In the genomic region with DNA sequence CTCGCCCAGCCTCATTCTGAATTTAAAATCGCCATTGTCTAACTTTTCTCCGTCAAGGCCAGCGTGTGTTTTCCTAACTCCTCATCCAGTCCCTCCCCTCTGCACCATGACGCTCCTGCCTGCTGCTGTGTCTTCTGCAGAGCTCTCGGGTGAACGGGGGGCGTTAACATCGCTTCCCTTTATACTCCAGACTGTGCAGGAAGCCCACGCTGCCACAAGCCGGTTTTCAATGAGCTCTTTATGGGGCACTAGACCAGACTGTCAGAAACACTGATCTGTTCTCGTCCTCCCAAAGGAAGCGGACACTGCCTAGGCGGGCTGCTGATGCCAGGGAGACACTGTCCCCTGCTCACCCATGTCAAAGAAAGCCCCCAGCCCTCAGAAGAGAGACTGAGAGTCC, we compare ENCODE assay signal across 9 cellular contexts. TPM values are rescaled to one million over a fixed set of nuclear protein-coding genes. Genes with fewer than 3 reads are reported as not detected.
DNase-seq lines count a peak whose midpoint lies in the region; ATAC-seq and TF ChIP-seq lines count a peak whose summit lies in the region.
"Had no signal": no experiment of that assay in that cellular context is flagged by ENCODE, and none has a peak within 500 bp of the region (broad histone marks: within the 10 kb centered on the region; RNA-seq: fewer than 3 reads in every experiment).

No MANE protein-coding gene starts in this region.

- H3K4me3 ChIP-seq in GM12875 (ENCODE audit: low read depth, low read length): peak overlapping the region; percentile 44

- H3K36me3 Mint-ChIP-seq in WTC11: no peaks in the 10 kb centered on the region
- H3K36me3 Mint-ChIP-seq in natural killer cell treated with Interleukin-12 subunit alpha and Interleukin-12 subunit beta and Interleukin-15 and Interleukin-18, amount 100 ng/mL, for 72 hours: peaks cover 5% of the 10 kb centered on the region
- peaks cover 31% of the 10 kb centered on the region for H3K36me3 Mint-ChIP-seq in activated CD4-positive, alpha-beta T cell treated with anti-CD3 and anti-CD28 coated beads, Interleukin-2, amount 10 ng/mL, durations not matched to agents 24 days and 14 days (ENCODE audit: low read depth)

- POLR2A ChIA-PET in WTC11 (lab: Charles Lee): no interaction called here

- H3K4me1 Mint-ChIP-seq in WTC11: no peaks in the 10 kb centered on the region
- peaks cover 25 to 29% of the 10 kb centered on the region in 2 donors for H3K4me1 Mint-ChIP-seq in natural killer cell treated with Interleukin-12 subunit alpha and Interleukin-12 subunit beta and Interleukin-15 and Interleukin-18, amount 100 ng/mL, for 72 hours (ENCODE audit: low read depth in 2 of 2)
- H3K4me1 Mint-ChIP-seq in activated CD4-positive, alpha-beta T cell treated with anti-CD3 and anti-CD28 coated beads, Interleukin-2, amount 10 ng/mL, durations not matched to agents 24 days and 14 days: peaks cover 7% of the 10 kb centered on the region

- TF ChIP-seq CTCF in GM12875 (IDR thresholded peaks at IDR 0.05; ENCODE audit: borderline replicate concordance, insufficient read depth, low read depth, low read length): no peak
- TF ChIP-seq CTCF in WTC11 (IDR thresholded peaks at IDR 0.05): no peak

- CTCF ChIA-PET in WTC11 (lab: Charles Lee): interaction anchor here (1.4 kb wide), 1 partner anchor 42 kb away, joined by 4 read pairs; no protein-coding TSS in a partner anchor

- H3K4me3 Mint-ChIP-seq in WTC11: no peak overlapping the region
- no peak overlapping the region for H3K4me3 Mint-ChIP-seq in natural killer cell treated with Interleukin-12 subunit alpha and Interleukin-12 subunit beta and Interleukin-15 and Interleukin-18, amount 100 ng/mL, for 72 hours
- no peak overlapping the region for H3K4me3 Mint-ChIP-seq in activated CD4-positive, alpha-beta T cell treated with anti-CD3 and anti-CD28 coated beads, Interleukin-2, amount 10 ng/mL, durations not matched to agents 24 days and 14 days

- ATAC-seq in HG03159 (IDR thresholded peaks at IDR 0.05; ENCODE audit: unreplicated experiment): peak; percentile 15
- no peak for ATAC-seq in WTC11
- ATAC-seq in natural killer cell treated with Interleukin-12 subunit alpha and Interleukin-12 subunit beta and Interleukin-15 and Interleukin-18, amount 100 ng/mL, for 72 hours: no peak
- no peak for ATAC-seq in GM18517 (IDR thresholded peaks at IDR 0.05; ENCODE audit: unreplicated experiment)

- H3K9me3 Mint-ChIP-seq in WTC11: no peaks in the 10 kb centered on the region
- H3K9me3 Mint-ChIP-seq in natural killer cell treated with Interleukin-12 subunit alpha and Interleukin-12 subunit beta and Interleukin-15 and Interleukin-18, amount 100 ng/mL, for 72 hours: no peaks in the 10 kb centered on the region
- H3K9me3 Mint-ChIP-seq in activated CD4-positive, alpha-beta T cell treated with anti-CD3 and anti-CD28 coated beads, Interleukin-2, amount 10 ng/mL, durations not matched to agents 24 days and 14 days: no peaks in the 10 kb centered on the region

- H3K27me3 Mint-ChIP-seq in WTC11 (ENCODE audit: low read depth): no peaks in the 10 kb centered on the region
- no peaks in the 10 kb centered on the region for H3K27me3 Mint-ChIP-seq in natural killer cell treated with Interleukin-12 subunit alpha and Interleukin-12 subunit beta and Interleukin-15 and Interleukin-18, amount 100 ng/mL, for 72 hours
- H3K27me3 Mint-ChIP-seq in activated CD4-positive, alpha-beta T cell treated with anti-CD3 and anti-CD28 coated beads, Interleukin-2, amount 10 ng/mL, durations not matched to agents 24 days and 14 days: no peaks in the 10 kb centered on the region

- intact Hi-C loops in activated CD4-positive, alpha-beta T cell treated with anti-CD3 and anti-CD28 coated beads, Interleukin-2, amount 10 ng/mL, durations not matched to agents 24 days and 14 days (cut with micrococcal nuclease): no loop called here

- peak overlapping the region; percentile 86; the same call in 1 of the 2 replicates for H3K27ac Mint-ChIP-seq in WTC11
- H3K27ac Mint-ChIP-seq in natural killer cell treated with Interleukin-12 subunit alpha and Interleukin-12 subunit beta and Interleukin-15 and Interleukin-18, amount 100 ng/mL, for 72 hours: peak overlapping the region; percentile 27 to 81
- no peak overlapping the region for H3K27ac Mint-ChIP-seq in activated CD4-positive, alpha-beta T cell treated with anti-CD3 and anti-CD28 coated beads, Interleukin-2, amount 10 ng/mL, durations not matched to agents 24 days and 14 days

- no peak for DNase-seq in WTC11 (ENCODE audit: low spot score)
- DNase-seq in natural killer cell treated with Interleukin-12 subunit alpha and Interleukin-12 subunit beta and Interleukin-15 and Interleukin-18, amount 100 ng/mL, for 72 hours (ENCODE audit: low spot score): no peak
- no peak for DNase-seq in T1000 (lab: John Stamatoyannopoulos, UW)
- DNase-seq in activated CD4-positive, alpha-beta T cell treated with anti-CD3 and anti-CD28 coated beads, Interleukin-2, amount 10 ng/mL, durations not matched to agents 24 days and 14 days: no peak
- DNase-seq in RPMI8226: no peak
- DNase-seq: stimulated activated CD4-positive, alpha-beta T cell treated with anti-CD3 and anti-CD28 coated beads, Interleukin-12 subunit alpha, Interleukin-12 subunit beta, amount 100 ng/mL, for 4 hours had no signal

TF ChIP-seq in WTC11, 78 proteins besides CTCF, POLR2A, EP300 and RAD21:
- TF ChIP-seq JAZF1 (CRISPR knock-in tag; IDR thresholded peaks at IDR 0.05): no peak

RNA-seq across cellular contexts. Expression of a gene that starts 13.3 kb away (rescaled TPM):
- total RNA-seq in WTC11 (2021): 0.17 to 0.57 TPM in 2 of 3 replicates, not detected in the other
- under 1 TPM in 1 of 2 donors, not detected in 1; 0.78 TPM for total RNA-seq in natural killer cell treated with Interleukin-12 subunit alpha and Interleukin-12 subunit beta and Interleukin-15 and Interleukin-18, amount 100 ng/mL, for 72 hours
- total RNA-seq in activated CD4-positive, alpha-beta T cell treated with anti-CD3 and anti-CD28 coated beads, Interleukin-2, amount 10 ng/mL, durations not matched to agents 24 days and 14 days: not detected in 2 replicates

RNA-seq across cellular contexts. Expression of a gene that starts 20.5 kb away (rescaled TPM):
- total RNA-seq in WTC11 (2021): 28.6 to 33.0 TPM (median 31.5 TPM) in 3 replicates
- total RNA-seq in natural killer cell treated with Interleukin-12 subunit alpha and Interleukin-12 subunit beta and Interleukin-15 and Interleukin-18, amount 100 ng/mL, for 72 hours: 100 to 1,000 TPM; 156 to 234 TPM
- 45.4 and 54.5 TPM in 2 replicates for total RNA-seq in activated CD4-positive, alpha-beta T cell treated with anti-CD3 and anti-CD28 coated beads, Interleukin-2, amount 10 ng/mL, durations not matched to agents 24 days and 14 days

RNA-seq across cellular contexts. Expression of a gene that starts 27.7 kb away (rescaled TPM):
- 57.1 to 68.9 TPM (median 59.6 TPM) in 3 replicates for total RNA-seq in WTC11 (2021)
- 10 to 100 TPM; 46.7 to 66.9 TPM for total RNA-seq in natural killer cell treated with Interleukin-12 subunit alpha and Interleukin-12 subunit beta and Interleukin-15 and Interleukin-18, amount 100 ng/mL, for 72 hours
- total RNA-seq in activated CD4-positive, alpha-beta T cell treated with anti-CD3 and anti-CD28 coated beads, Interleukin-2, amount 10 ng/mL, durations not matched to agents 24 days and 14 days: 43.8 and 44.0 TPM in 2 replicates

RNA-seq across cellular contexts. Expression of a gene that starts 56.8 kb away (rescaled TPM):
- total RNA-seq in WTC11 (2021): 3.6 to 5.3 TPM (median 5.1 TPM) in 3 replicates
- 1 to 10 TPM; 1.0 to 2.9 TPM for total RNA-seq in natural killer cell treated with Interleukin-12 subunit alpha and Interleukin-12 subunit beta and Interleukin-15 and Interleukin-18, amount 100 ng/mL, for 72 hours
- not detected in 2 replicates for total RNA-seq in activated CD4-positive, alpha-beta T cell treated with anti-CD3 and anti-CD28 coated beads, Interleukin-2, amount 10 ng/mL, durations not matched to agents 24 days and 14 days

RNA-seq across cellular contexts. Expression of a gene that starts 59.2 kb away (rescaled TPM):
- 2.7 to 4.5 TPM (median 4.0 TPM) in 3 replicates for total RNA-seq in WTC11 (2021)
- under 1 TPM in 1 of 2 donors, not detected in 1; 0.78 TPM for total RNA-seq in natural killer cell treated with Interleukin-12 subunit alpha and Interleukin-12 subunit beta and Interleukin-15 and Interleukin-18, amount 100 ng/mL, for 72 hours
- not detected in 2 replicates for total RNA-seq in activated CD4-positive, alpha-beta T cell treated with anti-CD3 and anti-CD28 coated beads, Interleukin-2, amount 10 ng/mL, durations not matched to agents 24 days and 14 days
